In the genomic region with DNA sequence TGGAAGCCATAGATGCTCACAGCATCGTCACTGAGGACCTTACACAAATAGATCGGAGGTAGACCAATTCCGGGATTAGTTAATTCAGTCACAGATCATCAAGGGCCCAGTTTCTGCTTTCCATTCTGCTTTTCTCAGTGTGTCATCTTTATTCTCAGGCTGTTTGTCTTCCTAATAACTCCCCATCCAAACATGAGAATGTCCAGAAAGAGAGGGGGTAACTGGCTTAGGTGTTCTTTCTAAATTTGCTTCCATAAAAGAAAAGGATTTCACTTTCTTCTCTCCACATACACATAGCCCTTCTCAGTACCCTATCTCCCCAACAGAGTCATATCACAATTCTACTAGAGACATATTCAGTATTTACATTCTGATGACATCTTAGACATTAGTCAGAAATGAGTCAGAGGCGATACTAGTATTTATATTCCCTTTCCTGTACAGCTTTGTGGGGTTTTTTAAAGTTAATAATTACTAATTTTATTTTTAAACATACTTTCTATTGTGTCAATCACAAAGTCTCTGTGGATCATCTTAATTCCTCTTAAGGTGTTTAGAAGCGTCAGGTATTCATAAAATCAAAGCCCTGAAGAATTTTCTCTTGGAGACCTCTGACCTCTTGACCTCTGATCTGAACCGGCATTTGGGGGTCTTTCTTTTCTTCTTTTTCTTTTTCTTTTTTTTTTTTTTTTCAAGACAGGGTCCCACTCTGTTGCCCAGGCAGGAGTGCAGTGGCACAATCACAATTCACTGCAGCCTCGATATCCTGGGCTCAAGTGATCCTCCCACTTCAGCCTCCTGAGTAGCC, we compare ENCODE assay signal across 10 cellular contexts. TPM values are rescaled to one million over a fixed set of nuclear protein-coding genes. Genes with fewer than 3 reads are reported as not detected.
DNase-seq lines count a peak whose midpoint lies in the region; ATAC-seq, FAIRE-seq and TF ChIP-seq lines count a peak whose summit lies in the region.
"Had no signal": no experiment of that assay in that cellular context is flagged by ENCODE, and none has a peak within 500 bp of the region (broad histone marks: within the 10 kb centered on the region; RNA-seq: fewer than 3 reads in every experiment).

No MANE protein-coding gene starts in this region.

- POLR2A ChIA-PET in AG04449 (lab: Yijun Ruan, JAX), result no interaction called here

- H3K9me3 ChIP-seq in astrocyte (ENCODE audit: insufficient read depth, low read depth, low read length), result no peaks in the 10 kb centered on the region
- H3K9me3 ChIP-seq: lower lobe of right lung had no signal

- H3K36me3 ChIP-seq in astrocyte (ENCODE audit: insufficient read depth, low read length), result no peaks in the 10 kb centered on the region
- H3K36me3 ChIP-seq: lower lobe of right lung had no signal

- H3K27ac ChIP-seq in astrocyte (ENCODE audit: low read depth, low read length), result peak overlapping the region; percentile 62
- H3K27ac ChIP-seq: lower lobe of right lung, VCaP had no signal

- no peaks in the 10 kb centered on the region for H3K9me3 Mint-ChIP-seq in astrocyte (ENCODE audit: unreplicated experiment)

- peak overlapping the region; percentile 21 for H2AFZ ChIP-seq in astrocyte (ENCODE audit: low read depth, low read length)

- H3K4me3 ChIP-seq in AG04449 (ENCODE audit: low read depth, low read length) (no peak overlapping the region; the same call in 1 of the 2 replicates), astrocyte (ENCODE audit: insufficient read depth, low read depth, low read length) (no peak overlapping the region)
- H3K4me3 ChIP-seq: lower lobe of right lung had no signal

- no peaks in the 10 kb centered on the region for H3K79me2 ChIP-seq in astrocyte (ENCODE audit: insufficient read depth, low read length)

- H3K4me3 Mint-ChIP-seq in astrocyte (ENCODE audit: unreplicated experiment), result peak overlapping the region; percentile 42

- peak overlapping the region; percentile 71 for H3K4me2 ChIP-seq in astrocyte (ENCODE audit: low read length)

- peak; percentile 100 for ATAC-seq in GM19035 (IDR thresholded peaks at IDR 0.05; ENCODE audit: unreplicated experiment)
- peak; percentile 100 for ATAC-seq in HG03064 (IDR thresholded peaks at IDR 0.05; ENCODE audit: low read depth, unreplicated experiment)
- no peak for ATAC-seq in esophagus mucosa
- ATAC-seq: lower lobe of right lung had no signal

- DNase-seq in AG04449 (ENCODE audit: low read depth, low spot score), result peak; percentile 38
- peak; percentile 76 for DNase-seq in astrocyte (ENCODE audit: low read depth)
- DNase-seq in activated effector memory CD4-positive, alpha-beta T cell treated with Interleukin-2 at 50 U/mL for 16 hours, result no peak
- no peak for DNase-seq in activated gamma-delta T cell treated with Interleukin-2 at 50 U/mL for 16 hours
- DNase-seq in stimulated activated CD4-positive, alpha-beta T cell treated with anti-CD3 and anti-CD28 coated beads, Interleukin-12 subunit alpha, Interleukin-12 subunit beta, amount 100 ng/mL, for 4 hours, result no peak
- DNase-seq: lower lobe of right lung had no signal

- H3K27ac Mint-ChIP-seq in astrocyte (ENCODE audit: unreplicated experiment), result peak overlapping the region; percentile 82

- TF ChIP-seq CTCF in AG04449 (IDR thresholded peaks at IDR 0.05; ENCODE audit: insufficient read depth, low read length, missing control alignments), result no peak
- TF ChIP-seq CTCF in astrocyte (IDR thresholded peaks at IDR 0.05; ENCODE audit: insufficient read depth, low read depth, low read length), result no peak

- CTCF ChIA-PET in AG04449 (lab: Yijun Ruan, JAX), result interaction anchor here (1.3 to 1.5 kb wide), 2 partner anchors 23 to 25 kb away, joined by 4 read pairs; a partner anchor contains a TSS

- H3K27me3 Mint-ChIP-seq in astrocyte (ENCODE audit: low read depth, unreplicated experiment), result no peaks in the 10 kb centered on the region

- peaks cover 10% of the 10 kb centered on the region for H3K4me1 Mint-ChIP-seq in astrocyte (ENCODE audit: low read depth, unreplicated experiment)

- H3K9ac ChIP-seq in astrocyte (ENCODE audit: low read length), result no peak overlapping the region

- H3K27me3 ChIP-seq in astrocyte (ENCODE audit: insufficient read depth, low read length), result no peaks in the 10 kb centered on the region

- no peaks in the 10 kb centered on the region for H4K20me1 ChIP-seq in astrocyte (ENCODE audit: insufficient read depth, low read length)

- FAIRE-seq in astrocyte (lab: Jason Lieb, UNC), result peak; percentile 74

- H3K4me1 ChIP-seq in astrocyte (ENCODE audit: insufficient read depth, low read length), result peaks cover 9% of the 10 kb centered on the region
- H3K4me1 ChIP-seq: lower lobe of right lung had no signal

- H3K36me3 Mint-ChIP-seq in astrocyte (ENCODE audit: low read depth, unreplicated experiment), result no peaks in the 10 kb centered on the region

RNA-seq across cellular contexts. Expression of a gene that starts 24.3 kb away (rescaled TPM):
- total RNA-seq in astrocyte (2.9 and 3.0 TPM in 2 replicates), esophagus mucosa (0.80 TPM)

Comparison
In these comparisons a context has a peak if more than half of its experiments do, and no peak if none do; other contexts are left out.
1. DNase-seq: peak in AG04449 (single experiment) and astrocyte (single experiment); none in activated effector memory CD4-positive, alpha-beta T cell treated with Interleukin-2 at 50 U/mL for 16 hours (single experiment), activated gamma-delta T cell treated with Interleukin-2 at 50 U/mL for 16 hours (single experiment) and stimulated activated CD4-positive, alpha-beta T cell treated with anti-CD3 and anti-CD28 coated beads, Interleukin-12 subunit alpha, Interleukin-12 subunit beta, amount 100 ng/mL, for 4 hours (single experiment).